Comparison of ENCODE assay signal across 1 cellular context in genomic region chr22:42066133-42066761, GRCh38.
TF ChIP-seq lines count a peak whose summit lies in the region.

No MANE protein-coding gene starts in this region.

TF ChIP-seq in WTC11, 78 proteins besides CTCF, POLR2A, EP300 and RAD21 (continued from another document):
- TF ChIP-seq JUN (CRISPR knock-in tag; IDR thresholded peaks at IDR 0.05) = no peak
